ENCODE assay signal across 21 cellular contexts in genomic region chr12:18681818-18682217, GRCh38.
"Had no signal": no experiment of that assay in that cellular context is flagged by ENCODE, and none has a peak within 500 bp of the region (broad histone marks: within the 10 kb centered on the region; RNA-seq: fewer than 3 reads in every experiment).

No MANE protein-coding gene starts in this region.

- H3K4me1 ChIP-seq: left ventricle myocardium inferior, lower lobe of right lung, pancreas, stomach, transverse colon had no signal

- H3K27ac ChIP-seq: dorsolateral prefrontal cortex, esophagus muscularis mucosa, gastroesophageal sphincter, left ventricle myocardium inferior, lower lobe of right lung, pancreas, stomach, thoracic aorta, transverse colon had no signal

- H3K4me3 ChIP-seq: dorsolateral prefrontal cortex, esophagus muscularis mucosa, gastroesophageal sphincter, left ventricle myocardium inferior, lower lobe of right lung, pancreas, stomach, thoracic aorta, transverse colon had no signal

- H3K36me3 ChIP-seq: esophagus muscularis mucosa, gastroesophageal sphincter, left ventricle myocardium inferior, lower lobe of right lung, pancreas, stomach, thoracic aorta, transverse colon had no signal

- H3K9me3 ChIP-seq: esophagus muscularis mucosa, gastroesophageal sphincter, left ventricle myocardium inferior, lower lobe of right lung, pancreas, stomach, thoracic aorta, transverse colon had no signal

- DNase-seq: cortex of kidney; dorsolateral prefrontal cortex; effector CD8-positive, alpha-beta T cell; glutamatergic neuron; kidney; left cardiac atrium; left ventricle myocardium inferior; lower lobe of right lung; natural killer cell; occipital lobe; pancreas; right cardiac atrium; small intestine; stimulated activated CD4-positive, alpha-beta T cell treated with anti-CD3 and anti-CD28 coated beads, Interleukin-12 subunit alpha, Interleukin-12 subunit beta, amount 100 ng/mL, for 4 hours; stimulated activated naive CD4-positive, alpha-beta T cell; stomach; substantia nigra; transverse colon had no signal

- H3K27me3 ChIP-seq: dorsolateral prefrontal cortex, esophagus muscularis mucosa, gastroesophageal sphincter, pancreas, stomach, transverse colon had no signal

- ATAC-seq: gastroesophageal sphincter, left cardiac atrium, lower lobe of right lung, natural killer cell, pancreas, right cardiac atrium had no signal
